Comparison of ENCODE assay signal across 17 cellular contexts in the genomic region with DNA sequence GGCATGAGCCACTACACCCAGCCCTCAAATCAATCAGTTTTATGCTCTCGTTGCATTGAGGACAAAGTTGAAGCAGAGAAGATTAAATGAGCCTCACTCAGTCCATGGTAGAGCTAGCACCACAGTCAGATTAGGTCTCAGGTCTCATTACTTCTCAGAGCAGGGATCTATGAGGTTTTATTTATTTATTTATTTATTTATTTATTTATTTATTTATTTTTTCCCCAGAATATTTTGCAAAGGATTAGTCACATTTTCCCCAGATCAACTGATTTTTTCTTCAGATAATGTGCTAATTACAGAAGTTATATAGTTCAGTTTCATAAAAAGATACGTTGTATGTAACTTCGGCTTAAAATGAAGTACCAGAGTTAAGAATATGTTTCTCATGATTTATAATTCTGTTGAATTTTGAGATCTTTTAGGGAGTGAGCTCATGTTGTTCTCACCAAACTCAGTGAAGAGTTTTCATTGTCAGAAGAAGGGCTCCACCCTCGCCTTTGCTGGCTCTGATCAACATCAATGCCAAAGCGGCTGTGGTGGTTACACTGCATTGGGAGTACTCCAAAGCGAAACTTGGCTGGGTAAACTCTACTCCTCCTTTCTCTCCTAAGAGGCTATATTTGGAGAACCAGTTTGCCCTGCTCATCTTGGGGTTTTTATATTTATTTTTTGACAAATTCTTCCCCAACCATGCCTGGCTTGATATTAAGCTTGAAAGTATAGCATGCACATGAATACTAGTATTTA. TPM values are rescaled to one million over a fixed set of nuclear protein-coding genes. Genes with fewer than 3 reads are reported as not detected.
DNase-seq lines count a peak whose midpoint lies in the region; ATAC-seq and TF ChIP-seq lines count a peak whose summit lies in the region.
"Had no signal": no experiment of that assay in that cellular context is flagged by ENCODE, and none has a peak within 500 bp of the region (broad histone marks: within the 10 kb centered on the region; RNA-seq: fewer than 3 reads in every experiment).

No MANE protein-coding gene starts in this region.

- ATAC-seq in omental fat pad (ENCODE audit: low FRiP score), result peak; percentile 82

- H3K36me3 ChIP-seq in esophagus squamous epithelium (no peaks in the 10 kb centered on the region), thyroid gland (no peaks in the 10 kb centered on the region), brain microvascular endothelial cell (replicated peaks) (no peaks in the 10 kb centered on the region)
- H3K36me3 ChIP-seq: HAP-1 had no signal

- TF ChIP-seq POLR2A in esophagus squamous epithelium (IDR thresholded peaks at IDR 0.05), result no peak
- no peak for TF ChIP-seq POLR2A in thyroid gland (IDR thresholded peaks at IDR 0.05)

- WGBS in esophagus squamous epithelium, 2 donors, result 38 to 42% methylated on average over 6 of the region's 6 CpGs
- 86 to 87% methylated on average over 6 of the region's 6 CpGs for whole genome bisulfite sequencing in thyroid gland, 2 donors

- H3K27ac ChIP-seq in esophagus squamous epithelium, result peak overlapping the region in 3 of 4 donors; percentile 32 to 83 (median 73)
- peak overlapping the region in 1 of 3 donors; percentile 57 for H3K27ac ChIP-seq in thyroid gland
- no peak overlapping the region for H3K27ac ChIP-seq in brain microvascular endothelial cell

- H3K27me3 ChIP-seq in esophagus squamous epithelium (no peaks in the 10 kb centered on the region), thyroid gland (no peaks in the 10 kb centered on the region), brain microvascular endothelial cell (replicated peaks) (no peaks in the 10 kb centered on the region)

- in situ Hi-C loops in brain microvascular endothelial cell (cut with HindIII; ENCODE audit: low pct_ligation_motif_present, low sequenced_read_pairs), result no loop called here

- intact Hi-C loops in esophagus squamous epithelium (cut with DNase I) (no loop called here), thyroid gland (cut with DNase I) (no loop called here)

- H3K4me1 ChIP-seq in esophagus squamous epithelium (peaks cover 0 to 21% (median 3%) of the 10 kb centered on the region in 3 donors), thyroid gland (no peaks in the 10 kb centered on the region)
- H3K4me1 ChIP-seq: HAP-1 had no signal

- DNase-seq in AG20443 (ENCODE audit: low spot score) (peak; percentile 68), esophagus squamous epithelium (lab: John Stamatoyannopoulos, UW) (no peak), omental fat pad (ENCODE audit: low spot score) (no peak), thyroid gland (peak; percentile 47 to 51), 8988T (no peak), brain microvascular endothelial cell (no peak)
- DNase-seq in stimulated activated CD4-positive, alpha-beta T cell treated with anti-CD3 and anti-CD28 coated beads, Interleukin-4, amount 100 ng/mL, for 1 hour, result no peak
- DNase-seq: ACHN; CD4-positive, alpha-beta memory T cell; NCI-H1417 treated with DMSO at 0.1 percent for 48 hours; NCI-H1930; NCI-H2171; NCI-H446 treated with DMSO at 0.1 percent for 48 hours; NK-92 treated with Interleukin-12 subunit alpha and Interleukin-12 subunit beta, amount 100 ng/mL, for 24 hours; OCI-M1; SHP77 treated with DMSO at 0.1 percent for 48 hours had no signal

- H3K4me3 ChIP-seq in esophagus squamous epithelium (no peak overlapping the region), thyroid gland (replicated peaks in 1 of 3) (no peak overlapping the region), brain microvascular endothelial cell (ENCODE audit: low read depth, low read length) (no peak overlapping the region)
- H3K4me3 ChIP-seq: HAP-1 had no signal

- H3K9me3 ChIP-seq in esophagus squamous epithelium (no peaks in the 10 kb centered on the region), thyroid gland (no peaks in the 10 kb centered on the region)
- H3K9me3 ChIP-seq: HAP-1 had no signal

- TF ChIP-seq CTCF in esophagus squamous epithelium (IDR thresholded peaks at IDR 0.05) (no peak), omental fat pad (IDR thresholded peaks at IDR 0.05) (no peak), thyroid gland (IDR thresholded peaks at IDR 0.05) (no peak), brain microvascular endothelial cell (IDR thresholded peaks at IDR 0.05; ENCODE audit: low read depth, low read length, missing control alignments) (no peak)

RNA-seq across cellular contexts. Expression of gene ID4, which starts 12.9 kb away (rescaled TPM):
- 10 to 100 TPM; 12.9 to 37.0 (median 22.6) TPM for total RNA-seq in esophagus squamous epithelium
- 100 to 1,000 TPM in 2 of 4 donors, 10 to 100 TPM in 1, 1 to 10 TPM in 1; 8.5 to 184 (median 82.1) TPM for total RNA-seq in omental fat pad
- total RNA-seq in thyroid gland, result 100 to 1,000 TPM; 333 to 768 (median 629) TPM
- total RNA-seq: CD4-positive, alpha-beta memory T cell had no signal

Comparison
In these comparisons a context has a peak if more than half of its experiments do, and no peak if none do; other contexts are left out.
1. DNase-seq: peak in AG20443 (single experiment) and thyroid gland (2 of 2); none in esophagus squamous epithelium (single experiment), omental fat pad (single experiment), stimulated activated CD4-positive, alpha-beta T cell treated with anti-CD3 and anti-CD28 coated beads, Interleukin-4, amount 100 ng/mL, for 1 hour (single experiment), 8988T (single experiment) and brain microvascular endothelial cell (single experiment).